Comparison of ENCODE assay signal across 12 cellular contexts in the genomic region with DNA sequence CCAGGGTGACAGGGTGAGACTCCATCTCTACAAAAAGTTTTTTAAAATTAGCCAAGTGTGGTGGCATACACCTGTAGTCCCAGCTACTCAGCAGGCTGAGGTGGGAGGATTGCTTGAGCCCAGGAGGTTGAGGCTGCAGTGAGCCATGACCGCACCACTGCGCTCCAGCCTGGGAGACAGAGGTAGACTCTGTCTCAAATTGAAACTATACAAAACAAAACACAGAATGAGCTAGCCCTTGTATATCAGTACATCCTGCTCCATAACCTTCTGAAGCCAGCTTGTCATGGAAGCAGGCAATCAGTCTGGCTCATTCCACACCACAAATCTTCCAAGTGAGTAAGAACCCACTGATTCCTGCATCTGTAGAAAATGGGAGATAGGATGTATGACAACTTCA. TPM values are rescaled to one million over a fixed set of nuclear protein-coding genes. Genes with fewer than 3 reads are reported as not detected.
A peak's percentile ranks its signal among the peaks of the same experiment; 100 is the strongest.
DNase-seq lines count a peak whose midpoint lies in the region; ATAC-seq, FAIRE-seq and TF ChIP-seq lines count a peak whose summit lies in the region.
"Had no signal": no experiment of that assay in that cellular context is flagged by ENCODE, and none has a peak within 500 bp of the region (broad histone marks: within the 10 kb centered on the region; RNA-seq: fewer than 3 reads in every experiment).

No MANE protein-coding gene starts in this region.

- SMC1A ChIA-PET in GM12878 (lab: Charles Lee; ENCODE audit: uncharacterized antibody, unreplicated experiment), result interaction anchor here (0.8 kb wide), 1 partner anchor 19 kb away, joined by 3 read pairs; no protein-coding TSS in a partner anchor

- TF ChIP-seq RAD21 in GM12878 (IDR thresholded peaks at IDR 0.05; ENCODE audit: insufficient read depth, low read depth, low read length), result no peak

- intact Hi-C loops in GM12878 (cut with micrococcal nuclease; ENCODE audit: unreplicated experiment), result no loop called here

- in situ Hi-C loops in GM12878 (cut with MboI), result no loop called here

- H4K20me1 ChIP-seq in GM12878 (ENCODE audit: control insufficient read depth, insufficient read depth), result no peaks in the 10 kb centered on the region

- no peaks in the 10 kb centered on the region for H3K9me3 ChIP-seq in GM12878 (replicated peaks; ENCODE audit: control insufficient read depth, insufficient read depth, low read length)
- H3K9me3 ChIP-seq: spleen had no signal

- H3K4me3 ChIP-seq in GM12865 (ENCODE audit: low read depth, low read length) (no peak overlapping the region), GM12878 (no peak overlapping the region), coronary artery (no peak overlapping the region)
- H3K4me3 ChIP-seq: spleen had no signal

- no peaks in the 10 kb centered on the region for H3K36me3 ChIP-seq in GM12878 (ENCODE audit: control insufficient read depth in 2 of 2, insufficient read depth in 2 of 2, low read length in 1 of 2)
- H3K36me3 ChIP-seq: spleen had no signal

- no peak overlapping the region for H3K4me2 ChIP-seq in GM12878 (ENCODE audit: control insufficient read depth, insufficient read depth)

- TF ChIP-seq CTCF in GM12865 (IDR thresholded peaks at IDR 0.05; ENCODE audit: insufficient read depth, low read depth, low read length, missing control alignments) (no peak), GM12878 (IDR thresholded peaks at IDR 0.05 in 2 of 3, conservative IDR thresholded peaks at IDR 0.05 in 1 of 3; ENCODE audit: control insufficient read depth in 2 of 3, extremely low read depth in 1 of 3, insufficient read depth in 1 of 3, low read depth in 3 of 3, low read length in 3 of 3) (no peak), coronary artery (IDR thresholded peaks at IDR 0.05) (no peak)

- CTCF ChIA-PET in GM12878 (lab: Yijun Ruan, JAX), result no interaction called here

- H3K4me1 ChIP-seq in GM12878 (ENCODE audit: control insufficient read depth, insufficient read depth, low read length), result peaks cover 5% of the 10 kb centered on the region

- no peak for TF ChIP-seq EP300 in GM12878 (IDR thresholded peaks at IDR 0.05; ENCODE audit: borderline replicate concordance in 1 of 2, control insufficient read depth in 1 of 2, low read depth in 2 of 2, low read length in 2 of 2)

- H3K27ac ChIP-seq in GM12878 (ENCODE audit: control insufficient read depth, insufficient read depth) (no peak overlapping the region), coronary artery (no peak overlapping the region), caudate nucleus (ENCODE audit: low read depth, low read length) (no peak overlapping the region)

- no TSS peak for BruUV-seq in GM12878 (replicated peaks; lab: Mats Ljungman, UMichigan)

- no peaks in the 10 kb centered on the region; the same call in 1 of the 2 replicates for H3K79me2 ChIP-seq in GM12878 (ENCODE audit: control insufficient read depth, insufficient read depth, low read length)

- TF ChIP-seq POLR2A in GM12878 (IDR thresholded peaks at IDR 0.05; ENCODE audit: low read depth, low read length), result no peak

- peak; percentile 30 for DNase-seq in GM12865 (ENCODE audit: low read depth)
- no peak for DNase-seq in GM12878 (ENCODE audit: low read depth, low spot score)
- DNase-seq in coronary artery (ENCODE audit: low spot score), result no peak
- DNase-seq in caudate nucleus (lab: John Stamatoyannopoulos, UW), result no peak
- DNase-seq in NCI-H1436 (lab: John Stamatoyannopoulos, UW), result no peak
- DNase-seq: activated effector memory CD4-positive, alpha-beta T cell treated with anti-CD3 and anti-CD28 coated beads, Interleukin-2, amount 50 U/mL, for 16 hours; dermis blood vessel endothelial cell; GOT3; spleen had no signal

- RAD21 ChIA-PET in GM12878 (lab: Charles Lee; ENCODE audit: unreplicated experiment), result no interaction called here

- H3K27me3 ChIP-seq in GM12878 (replicated peaks in 1 of 2; ENCODE audit: control insufficient read depth in 2 of 2, insufficient read depth in 2 of 2, low read length in 1 of 2), result no peaks in the 10 kb centered on the region
- H3K27me3 ChIP-seq: spleen had no signal

- POLR2A ChIA-PET in GM12878 (lab: Charles Lee), result no interaction called here

- H3K9ac ChIP-seq in GM12878 (ENCODE audit: control insufficient read depth, insufficient read depth, low read length), result no peak overlapping the region

- WGBS in GM12878 (ENCODE audit: insufficient coverage, insufficient replicate concordance, low lambda C conversion rate, missing lambda C conversion rate), result 61% methylated on average over 2 of the region's 2 CpGs

- peak; percentile 90 for ATAC-seq in GM21390 (IDR thresholded peaks at IDR 0.05; ENCODE audit: unreplicated experiment)
- peak; percentile 85 for ATAC-seq in HG03095 (IDR thresholded peaks at IDR 0.05; ENCODE audit: unreplicated experiment)
- ATAC-seq in GM12878, result no peak
- no peak for ATAC-seq in HG02763 (IDR thresholded peaks at IDR 0.05; ENCODE audit: unreplicated experiment)

- peak; percentile 23 for FAIRE-seq in GM12878 (lab: Jason Lieb, UNC)

- H2AFZ ChIP-seq in GM12878 (ENCODE audit: control insufficient read depth, low read depth, low read length), result no peak overlapping the region

TF ChIP-seq in GM12878, 131 proteins besides CTCF, POLR2A, EP300 and RAD21 (continues in another document):
- TF ChIP-seq YBX1 (IDR thresholded peaks at IDR 0.05), result no peak
- TF ChIP-seq, protein P1, sequence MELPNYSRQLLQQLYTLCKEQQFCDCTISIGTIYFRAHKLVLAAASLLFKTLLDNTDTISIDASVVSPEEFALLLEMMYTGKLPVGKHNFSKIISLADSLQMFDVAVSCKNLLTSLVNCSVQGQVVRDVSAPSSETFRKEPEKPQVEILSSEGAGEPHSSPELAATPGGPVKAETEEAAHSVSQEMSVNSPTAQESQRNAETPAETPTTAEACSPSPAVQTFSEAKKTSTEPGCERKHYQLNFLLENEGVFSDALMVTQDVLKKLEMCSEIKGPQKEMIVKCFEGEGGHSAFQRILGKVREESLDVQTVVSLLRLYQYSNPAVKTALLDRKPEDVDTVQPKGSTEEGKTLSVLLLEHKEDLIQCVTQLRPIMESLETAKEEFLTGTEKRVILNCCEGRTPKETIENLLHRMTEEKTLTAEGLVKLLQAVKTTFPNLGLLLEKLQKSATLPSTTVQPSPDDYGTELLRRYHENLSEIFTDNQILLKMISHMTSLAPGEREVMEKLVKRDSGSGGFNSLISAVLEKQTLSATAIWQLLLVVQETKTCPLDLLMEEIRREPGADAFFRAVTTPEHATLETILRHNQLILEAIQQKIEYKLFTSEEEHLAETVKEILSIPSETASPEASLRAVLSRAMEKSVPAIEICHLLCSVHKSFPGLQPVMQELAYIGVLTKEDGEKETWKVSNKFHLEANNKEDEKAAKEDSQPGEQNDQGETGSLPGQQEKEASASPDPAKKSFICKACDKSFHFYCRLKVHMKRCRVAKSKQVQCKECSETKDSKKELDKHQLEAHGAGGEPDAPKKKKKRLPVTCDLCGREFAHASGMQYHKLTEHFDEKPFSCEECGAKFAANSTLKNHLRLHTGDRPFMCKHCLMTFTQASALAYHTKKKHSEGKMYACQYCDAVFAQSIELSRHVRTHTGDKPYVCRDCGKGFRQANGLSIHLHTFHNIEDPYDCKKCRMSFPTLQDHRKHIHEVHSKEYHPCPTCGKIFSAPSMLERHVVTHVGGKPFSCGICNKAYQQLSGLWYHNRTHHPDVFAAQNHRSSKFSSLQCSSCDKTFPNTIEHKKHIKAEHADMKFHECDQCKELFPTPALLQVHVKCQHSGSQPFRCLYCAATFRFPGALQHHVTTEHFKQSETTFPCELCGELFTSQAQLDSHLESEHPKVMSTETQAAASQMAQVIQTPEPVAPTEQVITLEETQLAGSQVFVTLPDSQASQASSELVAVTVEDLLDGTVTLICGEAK (IDR thresholded peaks at IDR 0.05; ENCODE audit: borderline replicate concordance), result no peak
- no peak for TF ChIP-seq ZBTB33 (IDR thresholded peaks at IDR 0.05)
- no peak for TF ChIP-seq KDM1A (IDR thresholded peaks at IDR 0.05; ENCODE audit: borderline replicate concordance)
- TF ChIP-seq TCF12 (IDR thresholded peaks at IDR 0.05; ENCODE audit: low read depth, low read length), result no peak
- no peak for TF ChIP-seq FOS (IDR thresholded peaks at IDR 0.05; ENCODE audit: borderline replicate concordance, extremely low read depth, insufficient read length)
- no peak for TF ChIP-seq JUND (IDR thresholded peaks at IDR 0.05; ENCODE audit: low read depth, low read length)
- TF ChIP-seq NFXL1 (IDR thresholded peaks at IDR 0.05; ENCODE audit: borderline replicate concordance), result no peak

RNA-seq across cellular contexts. Expression of gene CD99L2, which starts 49.0 kb away (rescaled TPM):
- total RNA-seq in GM12878 (2013; cell fraction: nucleolus; rRNA removed), result 16.0 and 18.1 TPM in 2 replicates
- 14.5 and 14.6 TPM in 2 replicates for total RNA-seq in GM12878 (2014; rRNA removed)
- 13.1 and 13.3 TPM in 2 replicates for total RNA-seq in GM12878 (2014; rRNA removed; fragmentation: Illumina TruSeq; extraction: Trizol)
- 19.8 and 22.9 TPM in 2 replicates for total RNA-seq in GM12878 (2021)
- polyA plus RNA-seq in GM12878 (2011; ENCODE audit: low read depth), result 7.6 TPM
- polyA plus RNA-seq in GM12878 (2011; rRNA removed), result 8.4 and 12.9 TPM in 2 replicates
- 15.5 and 15.9 TPM in 2 replicates for polyA plus RNA-seq in GM12878 (2011; cell fraction: cytosol; rRNA removed)
- polyA plus RNA-seq in GM12878 (2011; cell fraction: nucleus; rRNA removed), result 14.2 and 16.0 TPM in 2 replicates
- polyA plus RNA-seq in GM12878 (2012), result 11.9 and 13.7 TPM in 2 replicates
- 10.0 and 16.9 TPM in 2 replicates for polyA plus RNA-seq in GM12878 (2014; fragmentation: Illumina TruSeq; extraction: Trizol)
- polyA plus RNA-seq in GM12878 (2014; fragmentation: Nextera tagmentation; extraction: Ambion mirVana), result 1 to 10 TPM; 1.1 to 2.3 TPM
- 14.2 and 14.7 TPM in 2 replicates for polyA plus RNA-seq in GM12878 (2014; rRNA removed)
- 10 to 100 TPM; 10.6 to 11.5 TPM for polyA plus RNA-seq in GM12878 (2016; fragmentation: Nextera tagmentation; extraction: Ambion mirVana)
- 11.5 and 17.5 TPM in 2 replicates for polyA minus RNA-seq in GM12878 (2011; rRNA and poly(A)+ RNA removed)
- 4.5 and 7.6 TPM in 2 replicates for polyA minus RNA-seq in GM12878 (2011; cell fraction: cytosol; rRNA and poly(A)+ RNA removed)
- 3.9 and 7.3 TPM in 2 replicates for polyA minus RNA-seq in GM12878 (2011; cell fraction: nucleus; rRNA and poly(A)+ RNA removed)

Comparison
In these comparisons a context has a peak if more than half of its experiments do, and no peak if none do; other contexts are left out.
1. ATAC-seq: peak in GM21390 (single experiment) and HG03095 (single experiment); none in GM12878 (single experiment) and HG02763 (single experiment).